ENCODE assay signal across 1 cellular context in genomic region chr19:15118789-15119494, GRCh38.
A peak's percentile ranks its signal among the peaks of the same experiment; 100 is the strongest.
TF ChIP-seq lines count a peak whose summit lies in the region.

No MANE protein-coding gene starts in this region.

TF ChIP-seq in K562, 482 proteins besides CTCF, POLR2A, EP300 and RAD21 (continued from another document and continues in another):
- no peak for TF ChIP-seq RERE (CRISPR knock-in tag; IDR thresholded peaks at IDR 0.05; ENCODE audit: borderline replicate concordance)
- no peak for TF ChIP-seq ZNF277 (CRISPR knock-in tag; IDR thresholded peaks at IDR 0.05; ENCODE audit: borderline replicate concordance)
- no peak for TF ChIP-seq ZNF707 (CRISPR knock-in tag; conservative IDR thresholded peaks at IDR 0.05)
- TF ChIP-seq DLX4 (CRISPR knock-in tag; IDR thresholded peaks at IDR 0.05) = no peak
- TF ChIP-seq MAX (CRISPR knock-in tag; IDR thresholded peaks at IDR 0.05) = no peak
- TF ChIP-seq ZNF282 (CRISPR knock-in tag; IDR thresholded peaks at IDR 0.05) = no peak
- TF ChIP-seq EP400 (IDR thresholded peaks at IDR 0.05) = no peak
- TF ChIP-seq ZNF23 (CRISPR knock-in tag; IDR thresholded peaks at IDR 0.05) = no peak
- TF ChIP-seq KLF10 (CRISPR knock-in tag; IDR thresholded peaks at IDR 0.05) = no peak
- no peak for TF ChIP-seq ZNF124 (CRISPR knock-in tag; IDR thresholded peaks at IDR 0.05)
- TF ChIP-seq PHF21A (IDR thresholded peaks at IDR 0.05; ENCODE audit: borderline replicate concordance, low read depth) = no peak
- TF ChIP-seq BHLHE40 (IDR thresholded peaks at IDR 0.05; ENCODE audit: low read length) = no peak
- no peak for TF ChIP-seq MCM2 (IDR thresholded peaks at IDR 0.05; ENCODE audit: low read depth)
- no peak for TF ChIP-seq ATF1 (CRISPR knock-in tag; IDR thresholded peaks at IDR 0.05)
- no peak for TF ChIP-seq ATF1 (tag; IDR thresholded peaks at IDR 0.05)
- no peak for TF ChIP-seq GATA2 (CRISPR knock-in tag; IDR thresholded peaks at IDR 0.05)
- no peak for TF ChIP-seq ZNF699 (CRISPR knock-in tag; IDR thresholded peaks at IDR 0.05; ENCODE audit: insufficient replicate concordance)
- no peak for TF ChIP-seq MTA3 (IDR thresholded peaks at IDR 0.05; ENCODE audit: borderline replicate concordance)
- TF ChIP-seq, protein P1, sequence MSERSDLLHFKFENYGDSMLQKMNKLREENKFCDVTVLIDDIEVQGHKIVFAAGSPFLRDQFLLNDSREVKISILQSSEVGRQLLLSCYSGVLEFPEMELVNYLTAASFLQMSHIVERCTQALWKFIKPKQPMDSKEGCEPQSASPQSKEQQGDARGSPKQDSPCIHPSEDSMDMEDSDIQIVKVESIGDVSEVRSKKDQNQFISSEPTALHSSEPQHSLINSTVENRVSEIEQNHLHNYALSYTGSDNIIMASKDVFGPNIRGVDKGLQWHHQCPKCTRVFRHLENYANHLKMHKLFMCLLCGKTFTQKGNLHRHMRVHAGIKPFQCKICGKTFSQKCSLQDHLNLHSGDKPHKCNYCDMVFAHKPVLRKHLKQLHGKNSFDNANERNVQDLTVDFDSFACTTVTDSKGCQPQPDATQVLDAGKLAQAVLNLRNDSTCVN (CRISPR knock-in tag; IDR thresholded peaks at IDR 0.05) = no peak
- no peak for TF ChIP-seq PBX2 (CRISPR knock-in tag; IDR thresholded peaks at IDR 0.05; ENCODE audit: low read depth)
- no peak for TF ChIP-seq PBX2 (tag; conservative IDR thresholded peaks at IDR 0.05; ENCODE audit: low read depth)
- no peak for TF ChIP-seq ZBTB7A (IDR thresholded peaks at IDR 0.05; ENCODE audit: borderline replicate concordance, control insufficient read depth, low read depth, low read length)
- no peak for TF ChIP-seq RUNX1 (IDR thresholded peaks at IDR 0.05; ENCODE audit: low read depth)
- no peak for TF ChIP-seq FOXA1 (IDR thresholded peaks at IDR 0.05; ENCODE audit: borderline replicate concordance)
- no peak for TF ChIP-seq LEF1 (IDR thresholded peaks at IDR 0.05)
- no peak for TF ChIP-seq ILF3 (IDR thresholded peaks at IDR 0.05; ENCODE audit: borderline replicate concordance)
- TF ChIP-seq, protein P2, sequence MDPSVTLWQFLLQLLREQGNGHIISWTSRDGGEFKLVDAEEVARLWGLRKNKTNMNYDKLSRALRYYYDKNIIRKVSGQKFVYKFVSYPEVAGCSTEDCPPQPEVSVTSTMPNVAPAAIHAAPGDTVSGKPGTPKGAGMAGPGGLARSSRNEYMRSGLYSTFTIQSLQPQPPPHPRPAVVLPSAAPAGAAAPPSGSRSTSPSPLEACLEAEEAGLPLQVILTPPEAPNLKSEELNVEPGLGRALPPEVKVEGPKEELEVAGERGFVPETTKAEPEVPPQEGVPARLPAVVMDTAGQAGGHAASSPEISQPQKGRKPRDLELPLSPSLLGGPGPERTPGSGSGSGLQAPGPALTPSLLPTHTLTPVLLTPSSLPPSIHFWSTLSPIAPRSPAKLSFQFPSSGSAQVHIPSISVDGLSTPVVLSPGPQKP (CRISPR knock-in tag; IDR thresholded peaks at IDR 0.05) = no peak
- TF ChIP-seq, protein P3, sequence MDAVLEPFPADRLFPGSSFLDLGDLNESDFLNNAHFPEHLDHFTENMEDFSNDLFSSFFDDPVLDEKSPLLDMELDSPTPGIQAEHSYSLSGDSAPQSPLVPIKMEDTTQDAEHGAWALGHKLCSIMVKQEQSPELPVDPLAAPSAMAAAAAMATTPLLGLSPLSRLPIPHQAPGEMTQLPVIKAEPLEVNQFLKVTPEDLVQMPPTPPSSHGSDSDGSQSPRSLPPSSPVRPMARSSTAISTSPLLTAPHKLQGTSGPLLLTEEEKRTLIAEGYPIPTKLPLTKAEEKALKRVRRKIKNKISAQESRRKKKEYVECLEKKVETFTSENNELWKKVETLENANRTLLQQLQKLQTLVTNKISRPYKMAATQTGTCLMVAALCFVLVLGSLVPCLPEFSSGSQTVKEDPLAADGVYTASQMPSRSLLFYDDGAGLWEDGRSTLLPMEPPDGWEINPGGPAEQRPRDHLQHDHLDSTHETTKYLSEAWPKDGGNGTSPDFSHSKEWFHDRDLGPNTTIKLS (IDR thresholded peaks at IDR 0.05; ENCODE audit: borderline replicate concordance, low read depth) = no peak
- TF ChIP-seq GMEB1 (CRISPR knock-in tag; IDR thresholded peaks at IDR 0.05) = no peak
- TF ChIP-seq, protein P4, sequence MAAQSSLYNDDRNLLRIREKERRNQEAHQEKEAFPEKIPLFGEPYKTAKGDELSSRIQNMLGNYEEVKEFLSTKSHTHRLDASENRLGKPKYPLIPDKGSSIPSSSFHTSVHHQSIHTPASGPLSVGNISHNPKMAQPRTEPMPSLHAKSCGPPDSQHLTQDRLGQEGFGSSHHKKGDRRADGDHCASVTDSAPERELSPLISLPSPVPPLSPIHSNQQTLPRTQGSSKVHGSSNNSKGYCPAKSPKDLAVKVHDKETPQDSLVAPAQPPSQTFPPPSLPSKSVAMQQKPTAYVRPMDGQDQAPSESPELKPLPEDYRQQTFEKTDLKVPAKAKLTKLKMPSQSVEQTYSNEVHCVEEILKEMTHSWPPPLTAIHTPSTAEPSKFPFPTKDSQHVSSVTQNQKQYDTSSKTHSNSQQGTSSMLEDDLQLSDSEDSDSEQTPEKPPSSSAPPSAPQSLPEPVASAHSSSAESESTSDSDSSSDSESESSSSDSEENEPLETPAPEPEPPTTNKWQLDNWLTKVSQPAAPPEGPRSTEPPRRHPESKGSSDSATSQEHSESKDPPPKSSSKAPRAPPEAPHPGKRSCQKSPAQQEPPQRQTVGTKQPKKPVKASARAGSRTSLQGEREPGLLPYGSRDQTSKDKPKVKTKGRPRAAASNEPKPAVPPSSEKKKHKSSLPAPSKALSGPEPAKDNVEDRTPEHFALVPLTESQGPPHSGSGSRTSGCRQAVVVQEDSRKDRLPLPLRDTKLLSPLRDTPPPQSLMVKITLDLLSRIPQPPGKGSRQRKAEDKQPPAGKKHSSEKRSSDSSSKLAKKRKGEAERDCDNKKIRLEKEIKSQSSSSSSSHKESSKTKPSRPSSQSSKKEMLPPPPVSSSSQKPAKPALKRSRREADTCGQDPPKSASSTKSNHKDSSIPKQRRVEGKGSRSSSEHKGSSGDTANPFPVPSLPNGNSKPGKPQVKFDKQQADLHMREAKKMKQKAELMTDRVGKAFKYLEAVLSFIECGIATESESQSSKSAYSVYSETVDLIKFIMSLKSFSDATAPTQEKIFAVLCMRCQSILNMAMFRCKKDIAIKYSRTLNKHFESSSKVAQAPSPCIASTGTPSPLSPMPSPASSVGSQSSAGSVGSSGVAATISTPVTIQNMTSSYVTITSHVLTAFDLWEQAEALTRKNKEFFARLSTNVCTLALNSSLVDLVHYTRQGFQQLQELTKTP (IDR thresholded peaks at IDR 0.05; ENCODE audit: low read depth in 1 of 2, partially characterized antibody in 2 of 2) = no peak
- TF ChIP-seq BCLAF1 (IDR thresholded peaks at IDR 0.05; ENCODE audit: borderline replicate concordance in 1 of 2, control insufficient read depth in 1 of 2, low read depth in 2 of 2, low read length in 1 of 2) = no peak
- no peak for TF ChIP-seq HMG20A (CRISPR knock-in tag; conservative IDR thresholded peaks at IDR 0.05)
- 0 out of 2 replicates have a peak, but pooled peaks have one; percentile 58 for TF ChIP-seq CBX1 (IDR thresholded peaks at IDR 0.05; ENCODE audit: low read depth)
- TF ChIP-seq KDM1A (IDR thresholded peaks at IDR 0.05) = peak; percentile 19 to 63; a peak in 2 of 4 replicates
- no peak for TF ChIP-seq KAT8 (IDR thresholded peaks at IDR 0.05; ENCODE audit: low read depth)
- TF ChIP-seq ZNF436 (CRISPR knock-in tag; IDR thresholded peaks at IDR 0.05) = no peak
- peak; percentile 86 for TF ChIP-seq BCOR (IDR thresholded peaks at IDR 0.05)
